Comparison of ENCODE assay signal across 17 cellular contexts in genomic region chr7:22403344-22403743, GRCh38.
"Had no signal": no experiment of that assay in that cellular context is flagged by ENCODE, and none has a peak within 500 bp of the region (broad histone marks: within the 10 kb centered on the region; RNA-seq: fewer than 3 reads in every experiment).

No MANE protein-coding gene starts in this region.

- H3K27ac ChIP-seq: colonic mucosa, heart left ventricle, stomach, thoracic aorta, transverse colon had no signal

- H3K27me3 ChIP-seq: colonic mucosa, heart left ventricle, stomach, transverse colon had no signal

- H3K9me3 ChIP-seq: colonic mucosa, heart left ventricle, stomach, thoracic aorta, transverse colon had no signal

- DNase-seq: colonic mucosa; dermis blood vessel endothelial cell; heart left ventricle; hippocampal formation; kidney glomerular epithelial cell; mesendoderm; naive B cell; posterior cingulate gyrus; stimulated activated CD4-positive, alpha-beta T cell treated with anti-CD3 and anti-CD28 coated beads, Interleukin-2, amount 100 ng/mL, for 24 hours; stimulated activated CD4-positive, alpha-beta T cell treated with anti-CD3 and anti-CD28 coated beads, Interleukin-4, amount 100 ng/mL, for 4 hours; stimulated activated naive CD4-positive, alpha-beta T cell; stomach; substantia nigra; transverse colon had no signal

- H3K27me3 Mint-ChIP-seq: naive B cell had no signal

- H3K36me3 ChIP-seq: colonic mucosa, heart left ventricle, stomach, thoracic aorta, transverse colon had no signal

- ATAC-seq: esophagus mucosa, heart left ventricle, sciatic nerve had no signal

- H3K4me3 ChIP-seq: colonic mucosa, heart left ventricle, stomach, thoracic aorta, transverse colon had no signal

- H3K4me1 ChIP-seq: colonic mucosa, stomach, transverse colon had no signal
